23 cellular contexts compared by ENCODE assay signal in the genomic region with DNA sequence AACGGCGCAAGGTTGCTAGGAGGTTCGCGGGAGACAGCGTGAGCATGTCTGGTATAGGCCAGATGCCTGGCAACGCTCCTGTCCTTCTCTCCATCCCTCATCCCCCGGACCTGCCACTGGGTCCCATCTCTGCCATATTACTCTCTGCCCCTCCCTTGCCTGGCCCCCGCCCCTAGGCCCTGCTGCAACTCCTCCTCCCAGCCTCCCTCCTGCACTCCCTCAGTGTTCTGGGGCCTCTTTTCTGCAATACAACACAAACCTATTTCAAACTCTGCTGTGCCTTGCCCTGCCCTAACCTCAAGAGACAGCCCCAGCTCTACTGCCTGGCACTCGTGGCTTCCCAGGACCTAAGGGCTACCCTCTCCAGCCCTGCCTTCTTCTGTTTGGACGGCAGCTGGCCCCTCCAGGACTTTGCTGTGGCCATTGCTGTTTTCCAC. TPM values are rescaled to one million over a fixed set of nuclear protein-coding genes. Genes with fewer than 3 reads are reported as not detected.
DNase-seq lines count a peak whose midpoint lies in the region; ATAC-seq and TF ChIP-seq lines count a peak whose summit lies in the region.
"Had no signal": no experiment of that assay in that cellular context is flagged by ENCODE, and none has a peak within 500 bp of the region (broad histone marks: within the 10 kb centered on the region; RNA-seq: fewer than 3 reads in every experiment).

No MANE protein-coding gene starts in this region.

- H3K4me1 Mint-ChIP-seq in brain (peaks cover 49% of the 10 kb centered on the region), nephron progenitor cell (peaks cover 59% of the 10 kb centered on the region)

- H3K36me3 ChIP-seq in PC-3 (ENCODE audit: low read depth, low read length), result peaks cover 5% of the 10 kb centered on the region

- H3K36me3 Mint-ChIP-seq in brain (peaks cover 29% of the 10 kb centered on the region), nephron progenitor cell (ENCODE audit: low read depth) (peaks cover 39% of the 10 kb centered on the region)

- DNase-seq in AG04450 (ENCODE audit: low read depth, low spot score) (no peak), PC-3 (no peak), nephron progenitor cell (no peak), NK-92 (lab: John Stamatoyannopoulos, UW; ENCODE audit: unreplicated experiment) (no peak), RPMI8226 (no peak), EL (no peak)
- DNase-seq: activated CD4-positive, alpha-beta T cell treated with anti-CD3 and anti-CD28 coated beads, Interleukin-2, amount 10 ng/mL, durations not matched to agents 7 days and 5 days; activated naive CD4-positive, alpha-beta T cell; anterior cingulate cortex; cerebellar nuclear complex; DMS153; effector memory CD8-positive, alpha-beta T cell; heart right ventricle; NCI-H1048; NCI-H2029; stimulated activated CD4-positive, alpha-beta T cell treated with anti-CD3 and anti-CD28 coated beads, Interleukin-2, amount 100 ng/mL, for 24 hours; SW 1271 had no signal

- no TSS peak for BruUV-seq in PC-3 (replicated peaks; lab: Mats Ljungman, UMichigan)

- H3K9me3 Mint-ChIP-seq in brain, result peaks cover 0 to 2% (median 0%) of the 10 kb centered on the region in 5 experiments
- H3K9me3 Mint-ChIP-seq in nephron progenitor cell, result no peaks in the 10 kb centered on the region
- H3K9me3 Mint-ChIP-seq: activated CD4-positive, alpha-beta T cell treated with anti-CD3 and anti-CD28 coated beads, Interleukin-2, amount 10 ng/mL, durations not matched to agents 7 days and 5 days; effector memory CD8-positive, alpha-beta T cell; stimulated activated naive CD8-positive, alpha-beta T cell treated with anti-CD3 and anti-CD28 coated beads, Interleukin-15, Interleukin-2, amounts not matched to agents 100 ng/mL and 50 ng/mL, for 24 hours had no signal

- peak overlapping the region in 3 of 5 experiments; percentile 44 to 93 (median 81) for H3K27ac Mint-ChIP-seq in brain
- peak overlapping the region; percentile 45 for H3K27ac Mint-ChIP-seq in nephron progenitor cell
- H3K27ac Mint-ChIP-seq: activated CD4-positive, alpha-beta T cell treated with anti-CD3 and anti-CD28 coated beads, Interleukin-2, amount 10 ng/mL, durations not matched to agents 7 days and 5 days; stimulated activated naive CD8-positive, alpha-beta T cell treated with anti-CD3 and anti-CD28 coated beads, Interleukin-15, Interleukin-2, amounts not matched to agents 100 ng/mL and 50 ng/mL, for 24 hours had no signal

- H3K9ac ChIP-seq in PC-3 (ENCODE audit: low read length), result no peak overlapping the region

- 0 out of 2 replicates have a peak, but pooled peaks have one; percentile 8 for ATAC-seq in PC-3
- ATAC-seq in GM19324 (IDR thresholded peaks at IDR 0.05; ENCODE audit: low FRiP score, unreplicated experiment), result no peak
- ATAC-seq: effector memory CD8-positive, alpha-beta T cell; heart right ventricle had no signal

- H3K27ac ChIP-seq in AG04450 (ENCODE audit: low read depth, low read length) (peak overlapping the region; percentile 21), PC-3 (ENCODE audit: low read length) (no peak overlapping the region)
- H3K27ac ChIP-seq: A549, C4-2B, heart right ventricle, vagina had no signal

- no peaks in the 10 kb centered on the region for H3K4me1 ChIP-seq in PC-3 (ENCODE audit: insufficient read depth, low read length)

- H3K9me3 ChIP-seq in AG04450 (ENCODE audit: control insufficient read depth, insufficient read depth, low read length), result no peaks in the 10 kb centered on the region
- no peaks in the 10 kb centered on the region for H3K9me3 ChIP-seq in PC-3 (ENCODE audit: low read length)
- H3K9me3 ChIP-seq: A549, heart right ventricle, vagina had no signal

- H3K4me2 ChIP-seq in PC-3 (ENCODE audit: low read length), result no peak overlapping the region
- H3K4me2 ChIP-seq: A549 had no signal

- CTCF ChIA-PET in AG04450 (lab: Charles Lee) (no interaction called here), PC-3 (lab: Charles Lee) (no interaction called here)

- H3K4me3 ChIP-seq in AG04450 (ENCODE audit: low read depth, low read length) (no peak overlapping the region), PC-3 (ENCODE audit: low read length) (no peak overlapping the region)
- H3K4me3 ChIP-seq: A549, heart right ventricle, vagina had no signal

- no peak overlapping the region for H2AFZ ChIP-seq in PC-3 (ENCODE audit: low read length)

- H4K20me1 ChIP-seq in PC-3 (ENCODE audit: low read length), result no peaks in the 10 kb centered on the region

- intact Hi-C loops in PC-3 (cut with micrococcal nuclease), result no loop called here

- TF ChIP-seq CTCF in AG04450 (IDR thresholded peaks at IDR 0.05; ENCODE audit: low read depth, low read length) (no peak), PC-3 (conservative IDR thresholded peaks at IDR 0.05; ENCODE audit: low read depth, low read length) (no peak), brain (conservative IDR thresholded peaks at IDR 0.05) (no peak), nephron progenitor cell (IDR thresholded peaks at IDR 0.05) (no peak)

- peak overlapping the region in 1 of 5 experiments; percentile 22 for H3K4me3 Mint-ChIP-seq in brain
- H3K4me3 Mint-ChIP-seq in nephron progenitor cell, result no peak overlapping the region
- H3K4me3 Mint-ChIP-seq: activated CD4-positive, alpha-beta T cell treated with anti-CD3 and anti-CD28 coated beads, Interleukin-2, amount 10 ng/mL, durations not matched to agents 7 days and 5 days; effector memory CD8-positive, alpha-beta T cell; stimulated activated naive CD8-positive, alpha-beta T cell treated with anti-CD3 and anti-CD28 coated beads, Interleukin-15, Interleukin-2, amounts not matched to agents 100 ng/mL and 50 ng/mL, for 24 hours had no signal

- H3K27me3 Mint-ChIP-seq in brain, result no peaks in the 10 kb centered on the region
- H3K27me3 Mint-ChIP-seq in nephron progenitor cell (ENCODE audit: low read depth, poor library complexity), result no peaks in the 10 kb centered on the region
- H3K27me3 Mint-ChIP-seq: activated CD4-positive, alpha-beta T cell treated with anti-CD3 and anti-CD28 coated beads, Interleukin-2, amount 10 ng/mL, durations not matched to agents 7 days and 5 days; effector memory CD8-positive, alpha-beta T cell; stimulated activated naive CD8-positive, alpha-beta T cell treated with anti-CD3 and anti-CD28 coated beads, Interleukin-15, Interleukin-2, amounts not matched to agents 100 ng/mL and 50 ng/mL, for 24 hours had no signal

- POLR2A ChIA-PET in AG04450 (lab: Yijun Ruan, JAX) (interaction anchor here (13.1 kb wide), 1 partner anchor 10 kb away, joined by 230 read pairs; the partner anchor contains the start of gene PDLIM7), PC-3 (lab: Charles Lee; ENCODE audit: unreplicated experiment) (no interaction called here)

- H3K9me2 ChIP-seq in PC-3 (replicated peaks; ENCODE audit: low read length), result no peaks in the 10 kb centered on the region

- peaks cover 3% of the 10 kb centered on the region for H3F3A ChIP-seq in PC-3 (ENCODE audit: low read length, unreplicated experiment)

- H3K79me2 ChIP-seq in PC-3 (ENCODE audit: low read length), result no peaks in the 10 kb centered on the region

- H3K27me3 ChIP-seq in AG04450 (ENCODE audit: control insufficient read depth, insufficient read depth, low read length), result no peaks in the 10 kb centered on the region
- no peaks in the 10 kb centered on the region for H3K27me3 ChIP-seq in PC-3 (ENCODE audit: low read length)
- H3K27me3 ChIP-seq: heart right ventricle, vagina had no signal

RNA-seq across cellular contexts. Expression of gene DBN1, which starts 8.9 kb away (rescaled TPM):
- 146 and 164 TPM in 2 replicates for polyA plus RNA-seq in AG04450 (2011; rRNA removed)
- 169 and 227 TPM in 2 replicates for polyA minus RNA-seq in AG04450 (2011; rRNA and poly(A)+ RNA removed)
- 127 and 207 TPM in 2 replicates for total RNA-seq in PC-3 (2014; rRNA removed)
- 275 TPM for polyA plus RNA-seq in brain (ENCODE audit: insufficient read depth, low read depth, low replicate concordance)

RNA-seq across cellular contexts. Expression of gene PDLIM7, which starts 15.0 kb away (rescaled TPM):
- polyA plus RNA-seq in AG04450 (2011; rRNA removed), result 195 and 268 TPM in 2 replicates
- polyA minus RNA-seq in AG04450 (2011; rRNA and poly(A)+ RNA removed), result 134 and 147 TPM in 2 replicates
- 159 and 195 TPM in 2 replicates for total RNA-seq in PC-3 (2014; rRNA removed)
- polyA plus RNA-seq in brain (ENCODE audit: insufficient read depth, low read depth, low replicate concordance), result 20.1 TPM

RNA-seq across cellular contexts. Expression of gene DOK3, which starts 27.2 kb away (rescaled TPM):
- polyA plus RNA-seq in AG04450 (2011; rRNA removed) (0.50 and 0.96 TPM in 2 replicates), brain (ENCODE audit: insufficient read depth, low read depth, low replicate concordance) (1.8 TPM)
- polyA minus RNA-seq in AG04450 (2011; rRNA and poly(A)+ RNA removed), result 0.43 and 2.3 TPM in 2 replicates
- 6.2 and 11.7 TPM in 2 replicates for total RNA-seq in PC-3 (2014; rRNA removed)

RNA-seq across cellular contexts. Expression of gene DDX41, which starts 34.4 kb away (rescaled TPM):
- 71.8 and 96.0 TPM in 2 replicates for polyA plus RNA-seq in AG04450 (2011; rRNA removed)
- 58.0 and 71.2 TPM in 2 replicates for polyA minus RNA-seq in AG04450 (2011; rRNA and poly(A)+ RNA removed)
- 260 and 318 TPM in 2 replicates for total RNA-seq in PC-3 (2014; rRNA removed)
- polyA plus RNA-seq in brain (ENCODE audit: insufficient read depth, low read depth, low replicate concordance), result 231 TPM

RNA-seq across cellular contexts. Expression of gene PRR7, which starts 35.8 kb away (rescaled TPM):
- polyA plus RNA-seq in AG04450 (2011; rRNA removed) (1.0 and 1.6 TPM in 2 replicates), brain (ENCODE audit: insufficient read depth, low read depth, low replicate concordance) (10.9 TPM)
- polyA minus RNA-seq in AG04450 (2011; rRNA and poly(A)+ RNA removed), result 0.28 and 0.43 TPM in 2 replicates
- total RNA-seq in PC-3 (2014; rRNA removed), result 40.6 and 47.2 TPM in 2 replicates
